Comparison of ENCODE assay signal across 1 cellular context in genomic region chr1:26998319-26999300, GRCh38.
TF ChIP-seq lines count a peak whose summit lies in the region.

No MANE protein-coding gene starts in this region.

TF ChIP-seq in GM23338, 12 proteins besides CTCF, POLR2A, EP300 and RAD21 (continued from another document):
- no peak for TF ChIP-seq ZNF462 (CRISPR knock-in tag; IDR thresholded peaks at IDR 0.05)
- TF ChIP-seq POLR2AphosphoS5 (IDR thresholded peaks at IDR 0.05; ENCODE audit: low read depth) = no peak
- no peak for TF ChIP-seq STAT1 (IDR thresholded peaks at IDR 0.05; ENCODE audit: unreplicated experiment)
- TF ChIP-seq ZNF114 (CRISPR knock-in tag; IDR thresholded peaks at IDR 0.05) = no peak
- no peak for TF ChIP-seq REST (IDR thresholded peaks at IDR 0.05; ENCODE audit: unreplicated experiment)
- TF ChIP-seq NANOG (IDR thresholded peaks at IDR 0.05; ENCODE audit: borderline replicate concordance) = no peak
